Comparison of ENCODE assay signal across 6 cellular contexts in genomic region chr18:22623513-22623912, GRCh38.
"Had no signal": no experiment of that assay in that cellular context is flagged by ENCODE, and none has a peak within 500 bp of the region (broad histone marks: within the 10 kb centered on the region; RNA-seq: fewer than 3 reads in every experiment).

No MANE protein-coding gene starts in this region.

- DNase-seq: IMR-90, KBM-7 had no signal

- ATAC-seq: HepG2, K562 had no signal

- H3K4me3 Mint-ChIP-seq: IgD-negative memory B cell had no signal

- H3K4me3 ChIP-seq: K562 had no signal

- H3K27ac ChIP-seq: HL-60 had no signal

- H3K27ac Mint-ChIP-seq: IgD-negative memory B cell had no signal
